In the genomic region with DNA sequence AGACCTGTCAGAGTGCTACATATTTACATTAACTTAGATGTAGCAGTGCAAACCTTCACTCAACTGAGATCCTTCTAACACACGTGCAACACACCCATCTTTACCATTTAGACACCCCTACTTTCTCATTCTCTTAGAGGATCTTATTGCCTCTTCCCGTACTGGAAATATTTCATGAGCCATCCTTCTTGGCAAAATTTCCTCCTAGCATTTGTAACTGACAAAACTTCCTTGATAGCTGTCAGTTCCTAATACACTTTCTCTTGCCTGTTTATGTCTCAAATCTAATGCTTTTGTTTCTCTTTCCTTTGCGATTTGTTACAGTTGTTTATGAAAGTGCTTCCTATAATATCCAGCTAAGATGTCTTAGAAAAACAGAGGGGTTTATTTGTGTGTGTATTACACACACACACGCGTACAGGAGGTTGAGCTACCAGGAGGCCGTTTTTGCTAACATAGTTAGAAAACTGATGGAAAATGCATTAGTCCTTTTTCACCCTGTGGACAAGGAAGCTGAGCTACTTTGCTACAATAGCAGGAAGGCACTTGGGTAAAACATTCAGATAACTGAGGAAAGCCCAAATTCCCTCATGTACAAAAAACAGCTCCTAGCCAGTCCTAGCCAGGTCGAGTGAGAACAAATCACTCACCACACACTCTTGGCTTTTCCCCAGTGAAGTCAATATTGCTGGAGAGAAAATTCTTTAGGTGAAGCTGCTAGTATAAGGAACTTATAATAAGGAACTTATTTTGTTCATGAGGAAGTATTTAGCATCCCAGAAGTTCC, we compare ENCODE assay signal across 1 cellular context.
TF ChIP-seq lines count a peak whose summit lies in the region.

No MANE protein-coding gene starts in this region.

TF ChIP-seq in endothelial cell of umbilical vein, 7 proteins besides CTCF, POLR2A, EP300 and RAD21 (continued from another document):
- TF ChIP-seq POLR2AphosphoS5 (IDR thresholded peaks at IDR 0.05; ENCODE audit: insufficient read depth, low read depth, low read length) (no peak), GATA2 (IDR thresholded peaks at IDR 0.05; ENCODE audit: insufficient read depth, insufficient read length, low read depth, low read length) (no peak), MYC (IDR thresholded peaks at IDR 0.05; ENCODE audit: low read depth, low read length) (no peak)
